In the genomic region with DNA sequence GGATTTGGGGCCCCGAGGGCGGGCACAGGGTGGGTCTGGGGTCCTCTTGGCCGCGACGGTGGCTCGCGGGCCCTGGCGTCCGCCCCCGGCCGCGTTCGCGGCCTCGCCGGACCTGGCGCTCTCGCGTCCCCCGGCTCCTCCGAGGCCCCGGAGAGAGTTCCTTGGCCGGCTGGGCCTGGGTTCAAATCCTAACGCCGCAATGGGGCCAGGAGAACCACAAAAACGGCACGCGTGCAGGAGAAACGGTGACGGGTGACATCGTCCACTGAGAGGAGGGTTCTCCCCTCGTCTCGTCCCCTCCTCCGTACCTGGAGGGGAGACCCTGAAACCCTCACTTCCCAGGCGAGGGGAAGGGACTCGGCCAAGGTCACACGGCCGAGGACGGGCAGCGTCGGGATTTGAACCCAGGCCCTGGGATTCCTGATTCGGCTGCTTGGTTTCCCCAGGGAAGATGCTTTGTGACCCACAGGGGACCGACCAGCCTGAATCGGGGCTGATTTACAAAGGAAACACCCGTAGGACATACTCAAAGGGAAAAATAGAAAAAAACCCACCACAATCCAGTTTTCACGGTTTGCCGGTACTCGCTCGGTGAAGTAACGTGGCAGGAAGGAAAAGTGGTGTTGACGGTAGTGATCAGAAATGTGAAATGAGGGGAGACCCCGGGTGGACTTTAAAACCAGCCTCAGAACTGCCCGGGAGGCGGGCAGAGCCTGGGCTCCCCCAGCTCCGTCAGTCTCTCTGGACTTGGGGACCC, we compare ENCODE assay signal across 7 cellular contexts. TPM values are rescaled to one million over a fixed set of nuclear protein-coding genes. Genes with fewer than 3 reads are reported as not detected.
DNase-seq lines count a peak whose midpoint lies in the region; TF ChIP-seq lines count a peak whose summit lies in the region.
"Had no signal": no experiment of that assay in that cellular context is flagged by ENCODE, and none has a peak within 500 bp of the region (broad histone marks: within the 10 kb centered on the region; RNA-seq: fewer than 3 reads in every experiment).

No MANE protein-coding gene starts in this region.

- TF ChIP-seq CTCF in OCI-LY7 (conservative IDR thresholded peaks at IDR 0.05; ENCODE audit: low read length) (no peak), endodermal cell (conservative IDR thresholded peaks at IDR 0.05) (no peak)

- H3K9me3 ChIP-seq in ES-I3 (ENCODE audit: control insufficient read depth, insufficient read depth, low read length): no peaks in the 10 kb centered on the region
- H3K9me3 ChIP-seq in OCI-LY7 (ENCODE audit: low read length): no peaks in the 10 kb centered on the region
- no peaks in the 10 kb centered on the region for H3K9me3 ChIP-seq in endodermal cell (ENCODE audit: control insufficient read depth, low read length)

- H3K4me3 ChIP-seq in OCI-LY7 (ENCODE audit: low read depth, low read length, poor library complexity, severe bottlenecking) (peak overlapping the region; percentile 95), endodermal cell (ENCODE audit: low read length) (peak overlapping the region; percentile 87), skeletal muscle cell (ENCODE audit: low read depth, low read length) (peak overlapping the region; percentile 100)

- H3K27me3 ChIP-seq in endodermal cell (ENCODE audit: control insufficient read depth, insufficient read depth, low read length, poor library complexity, severe bottlenecking): no peaks in the 10 kb centered on the region

- H3K4me2 ChIP-seq in OCI-LY7 (ENCODE audit: low read length): peak overlapping the region; percentile 99

- peaks cover 2% of the 10 kb centered on the region for H3K27me3 Mint-ChIP-seq in endodermal cell (ENCODE audit: insufficient read depth)

- intact Hi-C loops in OCI-LY7 (cut with micrococcal nuclease; ENCODE audit: unreplicated experiment): loop anchor here (2.0 to 10.0 kb wide), 4 partner anchors 57 to 351 kb away; a partner anchor contains a TSS

- peaks cover 96% of the 10 kb centered on the region for H3K79me2 ChIP-seq in OCI-LY7 (ENCODE audit: insufficient read depth, low read depth, low read length)

- no TSS peak for BruUV-seq in OCI-LY7 (replicated peaks; lab: Mats Ljungman, UMichigan)

- peak overlapping the region; percentile 100 for H3K27ac Mint-ChIP-seq in endodermal cell

- H3K36me3 ChIP-seq in ES-I3 (ENCODE audit: insufficient read depth, low read length) (peaks cover 33% of the 10 kb centered on the region), OCI-LY7 (ENCODE audit: insufficient read depth, low read length) (peaks cover 84% of the 10 kb centered on the region), endodermal cell (ENCODE audit: control insufficient read depth, insufficient read depth, low read length) (peaks cover 61% of the 10 kb centered on the region)

- H3K27ac ChIP-seq in OCI-LY7 (ENCODE audit: low read depth, low read length, poor library complexity, severe bottlenecking) (peak overlapping the region; percentile 80), endodermal cell (ENCODE audit: low read depth, low read length) (peak overlapping the region; percentile 91)

- H3K4me1 Mint-ChIP-seq in endodermal cell: peaks cover 37% of the 10 kb centered on the region

- H2AFZ ChIP-seq in OCI-LY7 (ENCODE audit: low read length): 0 out of 2 replicates have a peak overlapping the region, but pooled peaks have one; percentile 22

- DNase-seq in OCI-LY7 (ENCODE audit: low spot score) (peak; percentile 13), endodermal cell (peak; percentile 47), skeletal muscle cell (ENCODE audit: low read depth) (no peak), Kasumi-1 (lab: John Stamatoyannopoulos, UW) (no peak), NCI-H2029 (lab: John Stamatoyannopoulos, UW) (no peak)

- no peaks in the 10 kb centered on the region for H3K9me3 Mint-ChIP-seq in endodermal cell

- H3K9ac ChIP-seq in ES-I3 (ENCODE audit: low read depth, low read length): peak overlapping the region; percentile 99
- peak overlapping the region; percentile 97 for H3K9ac ChIP-seq in endodermal cell (ENCODE audit: extremely low read depth, low read length, poor library complexity, severe bottlenecking)

- 0 to 1% methylated on average over 26 to 55 of the region's 55 CpGs for WGBS in endodermal cell (ENCODE audit: insufficient coverage in 1 of 2, insufficient read length in 1 of 2), 2 experiments

- H3K4me1 ChIP-seq in ES-I3 (ENCODE audit: insufficient read depth, low read length): peaks cover 23% of the 10 kb centered on the region
- H3K4me1 ChIP-seq in OCI-LY7 (ENCODE audit: insufficient read depth, low read length, poor library complexity, severe bottlenecking): peaks cover 61% of the 10 kb centered on the region
- H3K4me1 ChIP-seq in endodermal cell (ENCODE audit: control insufficient read depth, insufficient read depth, low read length): peaks cover 10% of the 10 kb centered on the region

- H3K9me2 ChIP-seq in OCI-LY7 (ENCODE audit: insufficient read depth, low read length): no peaks in the 10 kb centered on the region

- POLR2A ChIA-PET in OCI-LY7 (lab: Charles Lee): interaction anchor here (0.5 to 1.0 kb wide), 2 partner anchors 94 to 1392 kb away, joined by 3 read pairs; no protein-coding TSS in a partner anchor

- CTCF ChIA-PET in OCI-LY7 (lab: Charles Lee; ENCODE audit: unreplicated experiment): interaction anchor here (0.6 kb wide), 1 partner anchor 951 kb away, joined by 4 read pairs; no protein-coding TSS in a partner anchor

- peak overlapping the region; percentile 100 for H3K4me3 Mint-ChIP-seq in endodermal cell

- peaks cover 56% of the 10 kb centered on the region for H4K20me1 ChIP-seq in OCI-LY7 (ENCODE audit: insufficient read depth, low read length)

- peaks cover 55% of the 10 kb centered on the region for H3K36me3 Mint-ChIP-seq in endodermal cell (ENCODE audit: low read depth)

RNA-seq across cellular contexts. Expression of a gene that starts 0.7 kb away (rescaled TPM):
- 68.9 and 79.4 TPM in 2 replicates for total RNA-seq in OCI-LY7 (2014; rRNA removed; shearing (Covaris generic))
- total RNA-seq in OCI-LY7 (2022) (172 and 177 TPM in 2 replicates), endodermal cell (100 to 1,000 TPM; 130 to 153 TPM)
- 105 TPM for polyA plus RNA-seq in endodermal cell (2013, experiment 1 of 2)
- polyA plus RNA-seq in endodermal cell (2013, experiment 2 of 2): 88.3 TPM

RNA-seq across cellular contexts. Expression of a gene that starts 1.0 kb away (rescaled TPM):
- total RNA-seq in OCI-LY7 (2014; rRNA removed; shearing (Covaris generic)): 51.7 and 52.8 TPM in 2 replicates
- total RNA-seq in OCI-LY7 (2022): 103 and 111 TPM in 2 replicates
- 10 to 100 TPM; 69.2 to 74.6 TPM for total RNA-seq in endodermal cell
- 49.7 TPM for polyA plus RNA-seq in endodermal cell (2013, experiment 1 of 2)
- polyA plus RNA-seq in endodermal cell (2013, experiment 2 of 2): 37.0 TPM

RNA-seq across cellular contexts. Expression of a gene that starts 55.8 kb away (rescaled TPM):
- total RNA-seq in OCI-LY7 (2014; rRNA removed; shearing (Covaris generic)): 0.41 and 0.60 TPM in 2 replicates
- total RNA-seq in OCI-LY7 (2022) (1.2 and 2.1 TPM in 2 replicates), endodermal cell (1 to 10 TPM in 1 of 2 donors, under 1 TPM in 1; 0.53 to 1.2 TPM)
- 2.4 TPM for polyA plus RNA-seq in endodermal cell (2013, experiment 1 of 2)
- 2.6 TPM for polyA plus RNA-seq in endodermal cell (2013, experiment 2 of 2)
- total RNA-seq: NCI-H460 had no signal

RNA-seq across cellular contexts. Expression of a gene that starts 56.7 kb away (rescaled TPM):
- 102 and 119 TPM in 2 replicates for total RNA-seq in OCI-LY7 (2014; rRNA removed; shearing (Covaris generic))
- 39.2 and 41.7 TPM in 2 replicates for total RNA-seq in OCI-LY7 (2022)
- 10 to 100 TPM; 26.3 to 35.0 TPM for total RNA-seq in endodermal cell
- polyA plus RNA-seq in endodermal cell (2013, experiment 1 of 2): 24.6 TPM
- 24.6 TPM for polyA plus RNA-seq in endodermal cell (2013, experiment 2 of 2)

RNA-seq across cellular contexts. Expression of a gene that starts 57.3 kb away (rescaled TPM):
- total RNA-seq in OCI-LY7 (2014; rRNA removed; shearing (Covaris generic)): 2.1 and 4.6 TPM in 2 replicates
- total RNA-seq in OCI-LY7 (2022): 4.6 and 4.9 TPM in 2 replicates
- 10 to 100 TPM in 1 of 2 donors, 1 to 10 TPM in 1; 7.7 to 12.7 TPM for total RNA-seq in endodermal cell
- 31.0 TPM for polyA plus RNA-seq in endodermal cell (2013, experiment 1 of 2)
- polyA plus RNA-seq in endodermal cell (2013, experiment 2 of 2): 29.1 TPM

Comparison
In these comparisons a context has a peak if more than half of its experiments do, and no peak if none do; other contexts are left out.
1. DNase-seq: peak in OCI-LY7 (single experiment) and endodermal cell (single experiment); none in skeletal muscle cell (single experiment), Kasumi-1 (0 of 2) and NCI-H2029 (single experiment).
2. Peak in every context shown above with its lines, with median percentiles within 50 percentile points of each other: H3K4me3 ChIP-seq.